In the genomic region with DNA sequence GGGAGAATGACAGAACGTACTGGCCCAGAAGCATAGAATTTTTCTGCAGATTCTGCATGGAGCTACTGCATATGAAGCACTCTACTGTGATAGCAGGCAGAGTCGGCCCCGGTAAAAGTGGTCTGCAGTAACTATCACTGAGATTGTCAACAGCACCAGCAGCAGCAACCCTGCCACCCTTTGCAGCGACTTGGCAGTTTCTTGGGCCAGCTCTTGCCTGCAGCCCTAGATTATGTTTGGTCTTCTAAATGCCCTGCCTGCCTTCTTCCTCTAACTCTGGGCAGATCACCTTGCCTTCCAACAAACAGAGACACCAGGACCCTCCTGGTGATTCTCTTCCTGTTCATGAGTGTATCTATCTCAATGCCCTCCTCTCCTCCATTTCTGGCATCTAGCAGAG, we compare ENCODE assay signal across 16 cellular contexts.
DNase-seq lines count a peak whose midpoint lies in the region; ATAC-seq and TF ChIP-seq lines count a peak whose summit lies in the region.
"Had no signal": no experiment of that assay in that cellular context is flagged by ENCODE, and none has a peak within 500 bp of the region (broad histone marks: within the 10 kb centered on the region; RNA-seq: fewer than 3 reads in every experiment).

No MANE protein-coding gene starts in this region.

- TF ChIP-seq POLR2A in IMR-90 (IDR thresholded peaks at IDR 0.05; ENCODE audit: low read depth, low read length) (no peak), vagina (IDR thresholded peaks at IDR 0.05) (no peak)

- no peak overlapping the region for H2BK5ac ChIP-seq in IMR-90 (ENCODE audit: low read depth, low read length, poor library complexity, severe bottlenecking)

- no peaks in the 10 kb centered on the region for H3K27me3 ChIP-seq in IMR-90 (ENCODE audit: control insufficient read depth, insufficient read depth, low read length)
- H3K27me3 ChIP-seq in vagina, result no peaks in the 10 kb centered on the region
- H3K27me3 ChIP-seq: BLaER1 treated with 17β-estradiol and CSF1 and Interleukin-3, amounts not matched to agents 10 nM and 100 nM had no signal

- H3K4me1 ChIP-seq in IMR-90 (ENCODE audit: control insufficient read depth, insufficient read depth, low read length) (peaks cover 17% of the 10 kb centered on the region), vagina (no peaks in the 10 kb centered on the region)
- H3K4me1 ChIP-seq: A549, Caco-2 had no signal

- H3K18ac ChIP-seq in IMR-90 (ENCODE audit: low read depth, low read length), result peak overlapping the region; percentile 22; the same call in 1 of the 2 replicates

- TF ChIP-seq CTCF in IMR-90 (conservative IDR thresholded peaks at IDR 0.05; ENCODE audit: low read depth, low read length), result no peak
- no peak for TF ChIP-seq CTCF in vagina (IDR thresholded peaks at IDR 0.05)

- no peak overlapping the region for H3K9ac ChIP-seq in IMR-90 (ENCODE audit: low read depth, low read length)
- H3K9ac ChIP-seq: BLaER1 treated with 17β-estradiol and CSF1 and Interleukin-3, amounts not matched to agents 10 nM and 100 nM had no signal

- CTCF ChIA-PET in IMR-90 (lab: Yijun Ruan, JAX), result interaction anchor here (1.1 to 4.1 kb wide), 4 partner anchors 53 to 210 kb away, joined by 3 to 50 read pairs (median 15); no protein-coding TSS in a partner anchor

- POLR2A ChIA-PET in IMR-90 (lab: Charles Lee; ENCODE audit: unreplicated experiment), result interaction anchor here (0.9 kb wide), 1 partner anchor 129 kb away, joined by 3 read pairs; a partner anchor contains a TSS

- no peaks in the 10 kb centered on the region for H3K9me3 ChIP-seq in IMR-90 (ENCODE audit: control insufficient read depth, insufficient read depth, low read length)
- no peaks in the 10 kb centered on the region for H3K9me3 ChIP-seq in vagina
- H3K9me3 ChIP-seq: A549; BLaER1 treated with 17β-estradiol and CSF1 and Interleukin-3, amounts not matched to agents 10 nM and 100 nM; Caco-2 had no signal

- H3K36me3 ChIP-seq in IMR-90 (ENCODE audit: control insufficient read depth, insufficient read depth, low read length) (peaks cover 31% of the 10 kb centered on the region), vagina (no peaks in the 10 kb centered on the region)

- no peak for DNase-seq in IMR-90
- DNase-seq in caudate nucleus (lab: John Stamatoyannopoulos, UW), result no peak
- peak; percentile 19 to 74 for DNase-seq in vagina (ENCODE audit: extremely low spot score in 2 of 2)
- no peak for DNase-seq in activated gamma-delta T cell treated with Interleukin-2 at 50 U/mL for 16 hours
- no peak for DNase-seq in stimulated activated naive CD4-positive, alpha-beta T cell (lab: John Stamatoyannopoulos, UW)
- DNase-seq: AML-193; Caco-2; Calu3; CD4-positive, alpha-beta T cell; DMS79 treated with DMSO at 0.1 percent for 48 hours; GF-D8 had no signal

- H3K14ac ChIP-seq in IMR-90 (replicated peaks; ENCODE audit: low read depth, low read length), result no peak overlapping the region

- peaks cover 18% of the 10 kb centered on the region for H3K9me1 ChIP-seq in IMR-90 (ENCODE audit: insufficient read depth, low read length)

- H4K20me1 ChIP-seq in IMR-90 (ENCODE audit: insufficient read depth, low read length), result no peaks in the 10 kb centered on the region
- H4K20me1 ChIP-seq: BLaER1 treated with 17β-estradiol and CSF1 and Interleukin-3, amounts not matched to agents 10 nM and 100 nM had no signal

- ATAC-seq in IMR-90 (ENCODE audit: low read depth), result no peak
- ATAC-seq: A549; CD8-positive, alpha-beta T cell had no signal

- no peak overlapping the region for H3K23ac ChIP-seq in IMR-90 (ENCODE audit: low read depth, low read length)

- no TSS peak for BruUV-seq in IMR-90 (replicated peaks; lab: Mats Ljungman, UMichigan)

- H2BK15ac ChIP-seq in IMR-90 (ENCODE audit: low read depth, low read length), result peak overlapping the region; percentile 50; the same call in 1 of the 3 replicates

- intact Hi-C loops in IMR-90 (cut with micrococcal nuclease), result loop anchor here (2.0 to 5.0 kb wide), 2 partner anchors 129 to 406 kb away; a partner anchor contains a TSS
- intact Hi-C loops in vagina (cut with DNase I), result loop anchor here (2.0 to 10.0 kb wide), 4 partner anchors 36 to 405 kb away; a partner anchor contains a TSS

- 100% methylated on average over 1 of the region's 4 CpGs; no CpG with 5 or more reads in 1 of the 2 experiments for WGBS in IMR-90 (ENCODE audit: extremely low coverage in 2 of 2, insufficient read length in 1 of 2), 2 experiments

- in situ Hi-C loops in IMR-90 (cut with MboI; ENCODE audit: low sequenced_read_pairs), result loop anchor here (5.0 kb wide), 3 partner anchors 109 to 406 kb away; a partner anchor contains a TSS

- H3K4me3 ChIP-seq in IMR-90 (ENCODE audit: insufficient read depth, low read depth, low read length) (no peak overlapping the region), vagina (no peak overlapping the region)
- H3K4me3 ChIP-seq: A549; BLaER1 treated with 17β-estradiol and CSF1 and Interleukin-3, amounts not matched to agents 10 nM and 100 nM had no signal

- dilution Hi-C loops in IMR-90 (cut with HindIII; ENCODE audit: low sequenced_read_pairs, unreplicated experiment), result no loop called here

- no peak overlapping the region for H3K56ac ChIP-seq in IMR-90 (ENCODE audit: extremely low read depth, insufficient read depth, low read length)

- TF ChIP-seq RAD21 in IMR-90 (IDR thresholded peaks at IDR 0.05; ENCODE audit: low read length), result no peak

- H4K5ac ChIP-seq in IMR-90 (ENCODE audit: low read depth, low read length), result peak overlapping the region; percentile 32

- peak overlapping the region; percentile 88 for H2AK5ac ChIP-seq in IMR-90 (ENCODE audit: low read depth, low read length)

- H3K27ac ChIP-seq in IMR-90 (ENCODE audit: insufficient read depth, low read length) (no peak overlapping the region), caudate nucleus (ENCODE audit: low read depth, low read length) (peak overlapping the region; percentile 34), vagina (no peak overlapping the region)
- H3K27ac ChIP-seq: 22Rv1; A549; BLaER1 treated with 17β-estradiol and CSF1 and Interleukin-3, amounts not matched to agents 10 nM and 100 nM; C4-2B had no signal

- H4K91ac ChIP-seq in IMR-90 (ENCODE audit: insufficient read depth, low read depth, low read length), result peak overlapping the region; percentile 85

- no peak overlapping the region for H3K4me2 ChIP-seq in IMR-90 (ENCODE audit: low read depth, low read length)
- H3K4me2 ChIP-seq: A549 had no signal

- peak overlapping the region; percentile 96 for H2BK120ac ChIP-seq in IMR-90 (ENCODE audit: low read depth, low read length)

- H2BK20ac ChIP-seq in IMR-90 (ENCODE audit: low read depth, low read length), result peak overlapping the region; percentile 78; the same call in 1 of the 2 replicates

- peak overlapping the region in 1 of 2 experiments; percentile 9; a peak in 1 of 4 replicates for H4K8ac ChIP-seq in IMR-90 (ENCODE audit: low read depth in 2 of 2, low read length in 2 of 2)

- peaks cover 8 to 24% of the 10 kb centered on the region in 2 experiments; a peak in 3 of 4 replicates for H3K79me1 ChIP-seq in IMR-90 (ENCODE audit: low read depth in 1 of 2, low read length in 2 of 2)

- H2AFZ ChIP-seq in IMR-90 (replicated peaks; ENCODE audit: low read length, poor library complexity), result no peak overlapping the region

- H2AK9ac ChIP-seq in IMR-90 (replicated peaks; ENCODE audit: low read depth, low read length, poor library complexity), result peak overlapping the region; percentile 65

- peak overlapping the region; percentile 26; the same call in 1 of the 2 replicates for H3K4ac ChIP-seq in IMR-90 (ENCODE audit: low read depth, low read length)

TF ChIP-seq in IMR-90, 13 proteins besides CTCF, POLR2A, EP300 and RAD21:
- TF ChIP-seq, protein P1, sequence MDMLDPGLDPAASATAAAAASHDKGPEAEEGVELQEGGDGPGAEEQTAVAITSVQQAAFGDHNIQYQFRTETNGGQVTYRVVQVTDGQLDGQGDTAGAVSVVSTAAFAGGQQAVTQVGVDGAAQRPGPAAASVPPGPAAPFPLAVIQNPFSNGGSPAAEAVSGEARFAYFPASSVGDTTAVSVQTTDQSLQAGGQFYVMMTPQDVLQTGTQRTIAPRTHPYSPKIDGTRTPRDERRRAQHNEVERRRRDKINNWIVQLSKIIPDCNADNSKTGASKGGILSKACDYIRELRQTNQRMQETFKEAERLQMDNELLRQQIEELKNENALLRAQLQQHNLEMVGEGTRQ (IDR thresholded peaks at IDR 0.05; ENCODE audit: low read depth, low read length), result no peak
- TF ChIP-seq MAZ (IDR thresholded peaks at IDR 0.05; ENCODE audit: borderline replicate concordance, low read depth, low read length) (no peak), BHLHE40 (IDR thresholded peaks at IDR 0.05; ENCODE audit: low read depth, low read length) (no peak), FOS (IDR thresholded peaks at IDR 0.05; ENCODE audit: low read depth, low read length) (no peak), RCOR1 (IDR thresholded peaks at IDR 0.05; ENCODE audit: insufficient replicate concordance, low read length) (no peak), NFE2L2 (IDR thresholded peaks at IDR 0.05; ENCODE audit: low read depth, low read length) (no peak), SMC3 (IDR thresholded peaks at IDR 0.05; ENCODE audit: low read depth, low read length) (no peak), CHD1 (IDR thresholded peaks at IDR 0.05; ENCODE audit: low read depth, low read length) (no peak), MXI1 (IDR thresholded peaks at IDR 0.05; ENCODE audit: borderline replicate concordance, low read depth, low read length) (no peak), MAFK (IDR thresholded peaks at IDR 0.05; ENCODE audit: low read depth, low read length) (no peak), CEBPB (IDR thresholded peaks at IDR 0.05; ENCODE audit: low read depth, low read length) (no peak), RFX5 (IDR thresholded peaks at IDR 0.05; ENCODE audit: low read depth, low read length) (no peak)
- TF ChIP-seq, protein P2, sequence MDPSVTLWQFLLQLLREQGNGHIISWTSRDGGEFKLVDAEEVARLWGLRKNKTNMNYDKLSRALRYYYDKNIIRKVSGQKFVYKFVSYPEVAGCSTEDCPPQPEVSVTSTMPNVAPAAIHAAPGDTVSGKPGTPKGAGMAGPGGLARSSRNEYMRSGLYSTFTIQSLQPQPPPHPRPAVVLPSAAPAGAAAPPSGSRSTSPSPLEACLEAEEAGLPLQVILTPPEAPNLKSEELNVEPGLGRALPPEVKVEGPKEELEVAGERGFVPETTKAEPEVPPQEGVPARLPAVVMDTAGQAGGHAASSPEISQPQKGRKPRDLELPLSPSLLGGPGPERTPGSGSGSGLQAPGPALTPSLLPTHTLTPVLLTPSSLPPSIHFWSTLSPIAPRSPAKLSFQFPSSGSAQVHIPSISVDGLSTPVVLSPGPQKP (IDR thresholded peaks at IDR 0.05; ENCODE audit: borderline replicate concordance, low read depth, low read length), result no peak

Comparison
In these comparisons a context has a peak if more than half of its experiments do, and no peak if none do; other contexts are left out.
1. DNase-seq: peak in vagina (2 of 2); none in IMR-90 (single experiment), caudate nucleus (0 of 61), activated gamma-delta T cell treated with Interleukin-2 at 50 U/mL for 16 hours (single experiment) and stimulated activated naive CD4-positive, alpha-beta T cell (0 of 6).